ENCODE assay signal across 21 cellular contexts in the genomic region with DNA sequence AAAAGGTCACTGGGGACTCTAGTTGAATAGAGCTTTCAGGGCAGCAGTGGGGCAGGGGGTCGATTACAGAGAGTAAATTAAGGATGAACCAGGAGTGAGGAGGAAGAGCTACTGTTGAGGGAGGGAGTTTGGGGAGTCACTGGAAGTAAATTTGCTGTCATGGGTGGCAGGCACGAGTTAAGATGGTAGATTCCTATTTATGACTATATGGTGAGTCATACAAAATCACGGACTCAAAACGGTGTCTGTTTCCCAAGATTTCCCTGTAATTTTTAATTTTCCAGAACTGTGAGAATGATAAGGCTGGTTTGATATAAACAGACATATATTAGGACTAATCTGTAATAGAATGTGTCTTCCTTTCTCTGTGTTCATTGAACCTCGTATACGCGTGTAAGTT.
DNase-seq lines count a peak whose midpoint lies in the region; ATAC-seq, FAIRE-seq and TF ChIP-seq lines count a peak whose summit lies in the region.
"Had no signal": no experiment of that assay in that cellular context is flagged by ENCODE, and none has a peak within 500 bp of the region (broad histone marks: within the 10 kb centered on the region; RNA-seq: fewer than 3 reads in every experiment).

No MANE protein-coding gene starts in this region.

- H3K4me1 ChIP-seq in upper lobe of left lung = no peaks in the 10 kb centered on the region
- no peaks in the 10 kb centered on the region for H3K4me1 ChIP-seq in SK-N-SH (ENCODE audit: control insufficient read depth in 1 of 2, insufficient read depth in 2 of 2, low read depth in 1 of 2, low read length in 1 of 2)
- H3K4me1 ChIP-seq: gastrocnemius medialis, stomach had no signal

- no peaks in the 10 kb centered on the region for H4K20me1 ChIP-seq in SK-N-SH (ENCODE audit: insufficient read depth)

- no peak overlapping the region for H3K27ac ChIP-seq in upper lobe of left lung
- no peak overlapping the region for H3K27ac ChIP-seq in SK-N-SH (ENCODE audit: low read depth in 2 of 2, low read length in 1 of 2)
- H3K27ac ChIP-seq: gastrocnemius medialis, stomach, WERI-Rb-1 had no signal

- H3K9me2 ChIP-seq in SK-N-SH = no peaks in the 10 kb centered on the region

- H3K9ac ChIP-seq in SK-N-SH = no peak overlapping the region

- TF ChIP-seq EP300 in upper lobe of left lung (IDR thresholded peaks at IDR 0.05) (no peak), SK-N-SH (IDR thresholded peaks at IDR 0.05; ENCODE audit: borderline replicate concordance in 1 of 2, low read depth in 1 of 2, low read length in 1 of 2) (no peak)

- H3K79me2 ChIP-seq in SK-N-SH (ENCODE audit: insufficient read depth) = no peaks in the 10 kb centered on the region

- H3K4me3 ChIP-seq in foreskin fibroblast (ENCODE audit: low read depth in 1 of 2, low read length in 2 of 2) = no peak overlapping the region
- H3K4me3 ChIP-seq in upper lobe of left lung = no peak overlapping the region
- no peak overlapping the region for H3K4me3 ChIP-seq in SK-N-SH (ENCODE audit: low read depth in 2 of 2, low read length in 1 of 2)
- H3K4me3 ChIP-seq: gastrocnemius medialis, smooth muscle cell, stomach had no signal

- no peak overlapping the region for H2AFZ ChIP-seq in SK-N-SH (ENCODE audit: low read depth)

- no peak for TF ChIP-seq CTCF in foreskin fibroblast (IDR thresholded peaks at IDR 0.05; ENCODE audit: low read depth, low read length)
- no peak for TF ChIP-seq CTCF in upper lobe of left lung (IDR thresholded peaks at IDR 0.05)
- TF ChIP-seq CTCF in SK-N-SH (IDR thresholded peaks at IDR 0.05) = no peak

- H3K27me3 ChIP-seq in upper lobe of left lung (no peaks in the 10 kb centered on the region), SK-N-SH (ENCODE audit: insufficient read depth) (no peaks in the 10 kb centered on the region)
- H3K27me3 ChIP-seq: gastrocnemius medialis, stomach had no signal

- no peaks in the 10 kb centered on the region for H3K9me3 ChIP-seq in upper lobe of left lung
- H3K9me3 ChIP-seq in SK-N-SH = peaks cover 10% of the 10 kb centered on the region; the same call in 1 of the 2 replicates
- H3K9me3 ChIP-seq: gastrocnemius medialis had no signal

- DNase-seq in 8988T (peak; percentile 21), HPDE6-E6E7 (ENCODE audit: extremely low spot score) (peak; percentile 6), amniotic epithelial cell (ENCODE audit: low read depth) (peak; percentile 2), foreskin fibroblast (peak; percentile 28 to 31), upper lobe of left lung (no peak), frontal cortex (ENCODE audit: low spot score in 2 of 2) (no peak), SK-N-SH (no peak)
- DNase-seq in activated CD8-positive, alpha-beta memory T cell treated with anti-CD3 and anti-CD28 coated beads for 24 hours = no peak
- DNase-seq: activated naive CD4-positive, alpha-beta T cell; anterior cingulate cortex; DMS53; gastrocnemius medialis; NCI-H1417; NCI-H69; SIG-M5; stimulated activated CD4-positive, alpha-beta T cell treated with anti-CD3 and anti-CD28 coated beads, Interleukin-4, amount 100 ng/mL, for 1 hour; stomach; trophoblast cell; WERI-Rb-1 had no signal

- no peak overlapping the region for H3K4me2 ChIP-seq in SK-N-SH
- H3K4me2 ChIP-seq: smooth muscle cell had no signal

- ATAC-seq in upper lobe of left lung (ENCODE audit: low FRiP score in 2 of 2) = no peak
- ATAC-seq: gastrocnemius medialis had no signal

- H3K36me3 ChIP-seq in upper lobe of left lung (no peaks in the 10 kb centered on the region), SK-N-SH (replicated peaks in 1 of 2; ENCODE audit: control insufficient read depth in 1 of 2, insufficient read depth in 2 of 2, low read length in 1 of 2) (no peaks in the 10 kb centered on the region)
- H3K36me3 ChIP-seq: gastrocnemius medialis, stomach, WERI-Rb-1 had no signal

- H3F3A ChIP-seq in SK-N-SH (replicated peaks; ENCODE audit: insufficient read depth) = no peaks in the 10 kb centered on the region

- POLR2A ChIA-PET in SK-N-SH (lab: Yijun Ruan, JAX) = no interaction called here

- CTCF ChIA-PET in SK-N-SH (lab: Yijun Ruan, JAX) = no interaction called here

- 86 to 88% methylated on average over 7 of the region's 7 CpGs for WGBS in upper lobe of left lung, 2 donors
- WGBS in SK-N-SH (ENCODE audit: low lambda C conversion rate) = 29% methylated on average over 7 of the region's 7 CpGs

- TF ChIP-seq POLR2A in upper lobe of left lung (IDR thresholded peaks at IDR 0.05) = no peak

- FAIRE-seq in frontal cortex (lab: Jason Lieb, UNC) = no peak
- FAIRE-seq: A204.1 had no signal

- TF ChIP-seq RAD21 in SK-N-SH (IDR thresholded peaks at IDR 0.05; ENCODE audit: low read length) = no peak

TF ChIP-seq in SK-N-SH, 30 proteins besides CTCF, POLR2A, EP300 and RAD21:
- TF ChIP-seq TCF12 (IDR thresholded peaks at IDR 0.05) = no peak

Comparison
In these comparisons a context has a peak if more than half of its experiments do, and no peak if none do; other contexts are left out.
1. DNase-seq: peak in 8988T (single experiment), HPDE6-E6E7 (single experiment), amniotic epithelial cell (single experiment) and foreskin fibroblast (2 of 2); none in upper lobe of left lung (0 of 2), frontal cortex (0 of 2), SK-N-SH (single experiment) and activated CD8-positive, alpha-beta memory T cell treated with anti-CD3 and anti-CD28 coated beads for 24 hours (single experiment).